In the genomic region with DNA sequence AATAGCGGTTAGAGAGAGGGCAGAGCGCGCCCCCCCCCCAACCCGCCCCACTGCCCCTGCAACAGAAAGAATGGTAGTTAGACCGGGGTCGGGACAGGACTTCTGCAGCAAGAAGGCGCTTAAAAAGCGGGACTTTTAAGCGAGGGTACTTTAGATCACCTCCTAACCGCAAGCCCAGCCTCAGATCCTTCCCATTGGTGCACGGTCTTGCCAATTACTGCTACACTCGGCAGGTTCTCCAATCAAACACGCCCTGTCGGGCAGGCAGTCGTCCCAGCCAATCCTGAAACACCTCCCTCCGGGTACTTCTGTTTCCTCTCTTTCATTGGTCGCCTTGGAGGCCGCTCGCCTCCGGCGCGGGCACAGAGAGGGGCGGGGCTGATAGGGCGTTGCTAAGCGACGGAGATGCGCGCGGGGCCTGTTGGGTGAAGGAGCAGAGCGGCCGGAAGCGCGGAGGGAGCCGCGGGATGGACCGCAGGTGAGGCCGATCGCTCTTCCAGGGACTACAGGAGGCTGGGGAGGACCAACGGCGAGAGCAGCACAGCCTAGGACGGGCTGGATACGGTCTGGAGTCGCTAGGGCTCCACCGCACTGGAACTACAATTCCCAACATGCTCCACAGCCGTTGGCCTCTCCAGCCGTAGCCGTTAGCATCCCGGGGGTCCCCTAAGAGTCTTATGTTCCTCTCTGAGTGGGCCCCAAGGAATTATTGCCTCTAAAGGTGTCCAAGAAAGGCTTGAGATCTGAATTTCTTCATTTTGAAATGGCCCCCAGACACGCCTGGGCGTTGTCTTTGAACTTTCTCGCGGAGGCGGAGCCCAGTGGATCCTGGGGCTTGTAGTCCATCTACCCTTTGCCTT, we compare ENCODE assay signal across 8 cellular contexts. TPM values are rescaled to one million over a fixed set of nuclear protein-coding genes. Genes with fewer than 3 reads are reported as not detected.
DNase-seq lines count a peak whose midpoint lies in the region; ATAC-seq, FAIRE-seq and TF ChIP-seq lines count a peak whose summit lies in the region.

A gene (plus strand): TSS at position 428 of the 860 bp plus-strand sequence. CDS start 40 bp downstream, at position 468.

- TSS peak; percentile 78 for BruUV-seq in HepG2 (replicated peaks; lab: Mats Ljungman, UMichigan)

- FAIRE-seq in HepG2 (lab: Jason Lieb, UNC): peak; percentile 99

- peak within 1 kb of the TSS; percentile 86 for H3K4me2 ChIP-seq in HepG2 (ENCODE audit: low read depth, low read length)

- H3K4me3 Mint-ChIP-seq in CD14-positive monocyte: peak within 1 kb of the TSS; percentile 93 to 94

- ATAC-seq in GM19397 (IDR thresholded peaks at IDR 0.05; ENCODE audit: unreplicated experiment) (peak; percentile 93), HG03571 (IDR thresholded peaks at IDR 0.05; ENCODE audit: unreplicated experiment) (peak; percentile 83), HepG2 (peak; percentile 97)

- peak; percentile 72 to 77 for TF ChIP-seq POLR2A in HepG2 (IDR thresholded peaks at IDR 0.05; ENCODE audit: insufficient read depth in 1 of 2, low read depth in 2 of 2, low read length in 2 of 2)

- peak within 1 kb of the TSS; percentile 83 for H3K27ac ChIP-seq in HepG2 (ENCODE audit: extremely low read length, insufficient read depth, low read length)

- intact Hi-C loops in CD14-positive monocyte (cut with micrococcal nuclease): loop anchor here (1.0 to 10.0 kb wide), 3 partner anchors 10 to 357 kb away; a partner anchor contains a TSS
- intact Hi-C loops in HepG2 (cut with micrococcal nuclease; ENCODE audit: unreplicated experiment): no loop called here

- POLR2A ChIA-PET in HepG2 (lab: Yijun Ruan, JAX): interaction anchor here (0.7 to 1.5 kb wide), 4 partner anchors 9 to 17 kb away, joined by 3 to 17 read pairs (median 6); a partner anchor contains a TSS

- H3K4me3 ChIP-seq in HepG2 (replicated peaks in 1 of 3; ENCODE audit: insufficient read depth in 1 of 3, low read depth in 2 of 3, low read length in 3 of 3): peak within 1 kb of the TSS; percentile 69 to 83 (median 80)

- peaks cover 6% of the 10 kb centered on the region for H3K79me2 ChIP-seq in HepG2 (ENCODE audit: insufficient read depth, low read length)

- H3K36me3 ChIP-seq in HepG2 (replicated peaks in 1 of 2; ENCODE audit: control insufficient read depth in 1 of 2, insufficient read depth in 2 of 2, low read length in 2 of 2): peaks cover 2 to 29% of the 10 kb centered on the region in 2 experiments; a peak in 4 of 5 replicates

- peaks cover 20% of the 10 kb centered on the region for H3K4me1 ChIP-seq in HepG2 (ENCODE audit: insufficient read depth, low read length)

- H3K4me1 Mint-ChIP-seq in CD14-positive monocyte: peaks cover 32% of the 10 kb centered on the region

- no peak for TF ChIP-seq CTCF in CD14-positive monocyte (IDR thresholded peaks at IDR 0.05)
- TF ChIP-seq CTCF in HepG2 (CRISPR knock-in tag; IDR thresholded peaks at IDR 0.05): no peak

- peaks cover 0 to 8% (median 3%) of the 10 kb centered on the region in 7 donors for H3K9me3 Mint-ChIP-seq in CD14-positive monocyte

- TF ChIP-seq EP300 in HepG2 (IDR thresholded peaks at IDR 0.05; ENCODE audit: low read depth in 2 of 2, low read length in 2 of 2) (no peak), HepG2 (CRISPR knock-in tag; IDR thresholded peaks at IDR 0.05; ENCODE audit: borderline replicate concordance) (no peak)

- TF ChIP-seq RAD21 in HepG2 (CRISPR knock-in tag; IDR thresholded peaks at IDR 0.05): no peak

- H3K27me3 Mint-ChIP-seq in CD14-positive monocyte (ENCODE audit: low read depth in 3 of 3): peaks cover 18 to 30% (median 25%) of the 10 kb centered on the region in 3 donors

- peak within 1 kb of the TSS; percentile 82 for H3K9ac ChIP-seq in HepG2 (ENCODE audit: insufficient read depth, low read depth, low read length)

- H2AFZ ChIP-seq in HepG2 (ENCODE audit: low read length): peak within 1 kb of the TSS; percentile 67

- peak within 1 kb of the TSS; percentile 76 to 96 (median 93) for H3K27ac Mint-ChIP-seq in CD14-positive monocyte

- H3K9me3 ChIP-seq in HepG2 (ENCODE audit: low read length): no peaks in the 10 kb centered on the region

- no peaks in the 10 kb centered on the region for H4K20me1 ChIP-seq in HepG2 (ENCODE audit: insufficient read depth, low read length)

- CTCF ChIA-PET in HepG2 (lab: Yijun Ruan, JAX; ENCODE audit: low intra/inter-chr PET ratio, low total read pairs): no interaction called here

- no peaks in the 10 kb centered on the region for H3K27me3 ChIP-seq in HepG2 (ENCODE audit: control insufficient read depth in 1 of 2, insufficient read depth in 2 of 2, low read length in 2 of 2)

- WGBS in HepG2 (ENCODE audit: low lambda C conversion rate): 1% methylated on average over 23 of the region's 53 CpGs

- in situ Hi-C loops in HepG2 (cut with HindIII; ENCODE audit: extremely low pct_ligation_motif_present, low pct_unique_long_range_greater_than_20kb): no loop called here

- peaks cover 33 to 46% of the 10 kb centered on the region in 2 donors for H3K36me3 Mint-ChIP-seq in CD14-positive monocyte

- peak; percentile 99 for DNase-seq in CD14-positive monocyte (ENCODE audit: low spot score)
- peak; percentile 100 for DNase-seq in NCI-H82 (lab: John Stamatoyannopoulos, UW)
- DNase-seq in activated CD4-positive, alpha-beta T cell treated with anti-CD3 and anti-CD28 coated beads, Interleukin-2, amount 50 U/mL, for 48 hours: peak; percentile 98 to 99
- DNase-seq in dermis blood vessel endothelial cell: peak; percentile 99
- DNase-seq in HepG2 (ENCODE audit: low spot score): peak; percentile 99
- peak; percentile 97 for DNase-seq in stimulated activated CD4-positive, alpha-beta T cell treated with anti-CD3 and anti-CD28 coated beads, Interleukin-4, amount 100 ng/mL, for 1 hour

TF ChIP-seq in HepG2, 621 proteins besides CTCF, POLR2A, EP300 and RAD21 (continues in another document):
- TF ChIP-seq ZNF749 (CRISPR knock-in tag; IDR thresholded peaks at IDR 0.05; ENCODE audit: borderline replicate concordance) (no peak), AKAP8 (CRISPR knock-in tag; IDR thresholded peaks at IDR 0.05) (no peak), ARNTL (CRISPR knock-in tag; IDR thresholded peaks at IDR 0.05) (no peak), ZNF75D (CRISPR knock-in tag; IDR thresholded peaks at IDR 0.05; ENCODE audit: borderline replicate concordance) (no peak), JARID2 (CRISPR knock-in tag; IDR thresholded peaks at IDR 0.05; ENCODE audit: insufficient replicate concordance) (no peak), ZNF780A (CRISPR knock-in tag; IDR thresholded peaks at IDR 0.05) (no peak), REPIN1 (CRISPR knock-in tag; IDR thresholded peaks at IDR 0.05; ENCODE audit: borderline replicate concordance, low read depth) (peak; percentile 83; the same call in 1 of the 2 replicates)

RNA-seq across cellular contexts. Expression of the gene that starts here (rescaled TPM):
- polyA plus RNA-seq in CD14-positive monocyte: 1 to 10 TPM; 1.8 to 2.9 TPM
- total RNA-seq in dermis blood vessel endothelial cell: 3.3 and 3.7 TPM in 2 replicates
- total RNA-seq in HepG2 (2016; rRNA removed; fragmentation: Illumina TruSeq; extraction: Trizol): 4.5 and 5.7 TPM in 2 replicates
- total RNA-seq in HepG2 (2016; cell fraction: cytosol; rRNA removed; fragmentation: Illumina TruSeq; extraction: Trizol; ENCODE audit: low read depth): 8.4 and 9.4 TPM in 2 replicates
- 2.8 and 4.2 TPM in 2 replicates for total RNA-seq in HepG2 (2016; cell fraction: insoluble cytoplasmic fraction; rRNA removed; fragmentation: Illumina TruSeq; extraction: Trizol)
- total RNA-seq in HepG2 (2016; cell fraction: membrane; rRNA removed; fragmentation: Illumina TruSeq; extraction: Trizol): 5.5 and 6.0 TPM in 2 replicates
- 6.6 and 8.4 TPM in 2 replicates for total RNA-seq in HepG2 (2016; cell fraction: nucleus; rRNA removed; fragmentation: Illumina TruSeq; extraction: Trizol)
- 5.1 and 6.2 TPM in 2 replicates for polyA plus RNA-seq in HepG2 (2011; rRNA removed)
- 2.4 and 2.9 TPM in 2 replicates for polyA plus RNA-seq in HepG2 (2011; cell fraction: cytosol; rRNA removed)
- 18.4 and 27.0 TPM in 2 replicates for polyA plus RNA-seq in HepG2 (2011; cell fraction: nucleus; rRNA removed)
- 2.9 and 5.0 TPM in 2 replicates for polyA plus RNA-seq in HepG2 (2012)
- 0.45 and 0.49 TPM in 2 replicates for polyA plus RNA-seq in HepG2 (2016; cell fraction: cytosol; fragmentation: Illumina TruSeq; extraction: Trizol; ENCODE audit: low read depth)
- 4.1 and 6.3 TPM in 2 replicates for polyA plus RNA-seq in HepG2 (2016; cell fraction: insoluble cytoplasmic fraction; fragmentation: Illumina TruSeq; extraction: Trizol; ENCODE audit: low read depth)
- polyA plus RNA-seq in HepG2 (2016; cell fraction: membrane; fragmentation: Illumina TruSeq; extraction: Trizol; ENCODE audit: low read depth): 1.7 and 2.6 TPM in 2 replicates
- 17.5 and 26.7 TPM in 2 replicates for polyA plus RNA-seq in HepG2 (2016; cell fraction: nucleus; fragmentation: Illumina TruSeq; extraction: Trizol; ENCODE audit: insufficient read depth, low read depth)
- polyA minus RNA-seq in HepG2 (2011; rRNA and poly(A)+ RNA removed; ENCODE audit: low replicate concordance): 15.2 and 33.7 TPM in 2 replicates
- 4.2 and 8.4 TPM in 2 replicates for polyA minus RNA-seq in HepG2 (2011; cell fraction: cytosol; rRNA and poly(A)+ RNA removed)
- 6.1 and 9.4 TPM in 2 replicates for polyA minus RNA-seq in HepG2 (2011; cell fraction: nucleus; rRNA and poly(A)+ RNA removed)

Comparison
In these comparisons a context has a peak if more than half of its experiments do, and no peak if none do; other contexts are left out.
1. Peak in every context shown above with its lines: DNase-seq, ATAC-seq, H3K4me3 ChIP-seq and H3K27ac ChIP-seq.